In genomic region chr6:161410736-161411135, GRCh38 we compare ENCODE assay signal across 20 cellular contexts.
DNase-seq lines count a peak whose midpoint lies in the region; ATAC-seq, FAIRE-seq and TF ChIP-seq lines count a peak whose summit lies in the region.
"Had no signal": no experiment of that assay in that cellular context is flagged by ENCODE, and none has a peak within 500 bp of the region (broad histone marks: within the 10 kb centered on the region; RNA-seq: fewer than 3 reads in every experiment).

No MANE protein-coding gene starts in this region.

- H2BK5ac ChIP-seq in mesenchymal stem cell (ENCODE audit: low read depth, low read length, poor library complexity, severe bottlenecking), result no peak overlapping the region

- H4K8ac ChIP-seq in mesenchymal stem cell (ENCODE audit: low read length), result no peak overlapping the region

- peaks cover 4% of the 10 kb centered on the region for H3K9me3 ChIP-seq in mesenchymal stem cell (ENCODE audit: control insufficient read depth, low read length)
- H3K9me3 ChIP-seq in psoas muscle, result no peaks in the 10 kb centered on the region
- H3K9me3 ChIP-seq: A549 had no signal

- H4K91ac ChIP-seq in mesenchymal stem cell (ENCODE audit: low read length), result peak overlapping the region; percentile 59

- H3K18ac ChIP-seq in mesenchymal stem cell (ENCODE audit: low read depth in 1 of 2, low read length in 2 of 2), result no peak overlapping the region

- H2AFZ ChIP-seq in mesenchymal stem cell (ENCODE audit: low read depth, low read length), result no peak overlapping the region

- H3K4me2 ChIP-seq in mesenchymal stem cell (ENCODE audit: low read length, poor library complexity, severe bottlenecking), result no peak overlapping the region
- H3K4me2 ChIP-seq: A549, BLaER1 had no signal

- H3K4ac ChIP-seq in mesenchymal stem cell (ENCODE audit: low read depth in 1 of 2, low read length in 2 of 2), result no peak overlapping the region

- TF ChIP-seq CTCF in bronchial epithelial cell (IDR thresholded peaks at IDR 0.05; ENCODE audit: insufficient read depth, low read length, severe bottlenecking) (no peak), psoas muscle (IDR thresholded peaks at IDR 0.05) (no peak)

- H3K23ac ChIP-seq in mesenchymal stem cell (ENCODE audit: low read length in 2 of 2), result no peak overlapping the region

- no peak overlapping the region for H2AK5ac ChIP-seq in mesenchymal stem cell (ENCODE audit: low read length, severe bottlenecking)

- no peak overlapping the region for H2BK12ac ChIP-seq in mesenchymal stem cell (ENCODE audit: low read length in 2 of 2)

- ATAC-seq in psoas muscle, result no peak
- ATAC-seq: GM12878 had no signal

- no peak overlapping the region for H2BK15ac ChIP-seq in mesenchymal stem cell (ENCODE audit: low read depth, poor library complexity, severe bottlenecking)

- intact Hi-C loops in psoas muscle (cut with DNase I), result loop anchor here (5.0 to 10.0 kb wide), 2 partner anchors 87 to 284 kb away; no protein-coding TSS in a partner anchor

- H3K36me3 ChIP-seq in bronchial epithelial cell (ENCODE audit: control insufficient read depth, insufficient read depth, low read length) (no peaks in the 10 kb centered on the region), mesenchymal stem cell (ENCODE audit: control insufficient read depth in 1 of 2, insufficient read depth in 2 of 2, low read depth in 1 of 2, low read length in 2 of 2) (no peaks in the 10 kb centered on the region), psoas muscle (ENCODE audit: insufficient read depth in 1 of 2, low read depth in 1 of 2) (no peaks in the 10 kb centered on the region)
- H3K36me3 ChIP-seq: BLaER1 had no signal

- H3K27ac ChIP-seq in mesenchymal stem cell (ENCODE audit: low read length, poor library complexity, severe bottlenecking), result no peak overlapping the region
- peak overlapping the region; percentile 2 for H3K27ac ChIP-seq in psoas muscle
- H3K27ac ChIP-seq: 22Rv1, BLaER1 had no signal

- peak; percentile 47 for DNase-seq in DMS53 (lab: John Stamatoyannopoulos, UW)
- DNase-seq in DMS53 treated with DMSO at 0.1 percent for 48 hours (lab: John Stamatoyannopoulos, UW; ENCODE audit: unreplicated experiment), result no peak
- DNase-seq in bronchial epithelial cell (ENCODE audit: low read depth), result peak; percentile 27
- DNase-seq in mesenchymal stem cell, result no peak
- no peak for DNase-seq in psoas muscle
- no peak for DNase-seq in AG08395 (ENCODE audit: low spot score)
- DNase-seq in kidney tubule cell (ENCODE audit: low spot score), result no peak
- no peak for DNase-seq in inferior parietal cortex (ENCODE audit: extremely low spot score)
- DNase-seq: CD4-positive, alpha-beta memory T cell; DMS153; DND-41; EL; H9 had no signal

- no peaks in the 10 kb centered on the region for H3K79me1 ChIP-seq in mesenchymal stem cell (replicated peaks; ENCODE audit: low read length, poor library complexity, severe bottlenecking)

- FAIRE-seq in bronchial epithelial cell (lab: Jason Lieb, UNC), result no peak
- FAIRE-seq: A549, GM12878, GM19239, H1, HTR-8/SVneo had no signal

- H3K27me3 ChIP-seq in bronchial epithelial cell (ENCODE audit: control insufficient read depth, insufficient read depth, low read length) (peaks cover 3% of the 10 kb centered on the region), mesenchymal stem cell (ENCODE audit: control insufficient read depth in 1 of 2, insufficient read depth in 1 of 2, low read length in 2 of 2) (peaks cover 0 to 26% of the 10 kb centered on the region in 2 experiments), psoas muscle (ENCODE audit: insufficient read depth in 3 of 3, low read length in 2 of 3) (no peaks in the 10 kb centered on the region)
- H3K27me3 ChIP-seq: BLaER1 had no signal

- H2BK120ac ChIP-seq in mesenchymal stem cell (ENCODE audit: low read depth, low read length), result no peak overlapping the region

- H3K4me3 ChIP-seq in bronchial epithelial cell (ENCODE audit: low read depth, low read length), result no peak overlapping the region
- no peak overlapping the region for H3K4me3 ChIP-seq in mesenchymal stem cell (ENCODE audit: insufficient read depth in 1 of 2, low read depth in 1 of 2, low read length in 2 of 2)
- no peak overlapping the region for H3K4me3 ChIP-seq in psoas muscle
- H3K4me3 ChIP-seq: A549, BLaER1, GM12878 had no signal

- H3K4me1 ChIP-seq in mesenchymal stem cell (ENCODE audit: control insufficient read depth, insufficient read depth, low read depth, low read length) (peaks cover 15% of the 10 kb centered on the region), psoas muscle (peaks cover 36% of the 10 kb centered on the region)

- no peak overlapping the region for H3K9ac ChIP-seq in mesenchymal stem cell (ENCODE audit: low read length)
- H3K9ac ChIP-seq: BLaER1 had no signal

- WGBS in mesenchymal stem cell, result 80% methylated on average over 6 of the region's 6 CpGs
- WGBS in psoas muscle, 3 donors, result 86 to 92% (median 89%) methylated on average over 6 of the region's 6 CpGs

- H3K14ac ChIP-seq in mesenchymal stem cell (ENCODE audit: low read length in 2 of 2), result no peak overlapping the region

Comparison
In these comparisons a context has a peak if more than half of its experiments do, and no peak if none do; other contexts are left out.
1. DNase-seq: peak in DMS53 (single experiment) and bronchial epithelial cell (single experiment); none in DMS53 treated with DMSO at 0.1 percent for 48 hours (single experiment), mesenchymal stem cell (single experiment), psoas muscle (0 of 2), AG08395 (single experiment), kidney tubule cell (single experiment) and inferior parietal cortex (single experiment).